ENCODE assay signal across 8 cellular contexts in genomic region chr5:177085985-177086917, GRCh38. TPM values are rescaled to one million over a fixed set of nuclear protein-coding genes. Genes with fewer than 3 reads are reported as not detected.
DNase-seq lines count a peak whose midpoint lies in the region; TF ChIP-seq lines count a peak whose summit lies in the region.

FGFR4 (plus strand) TSS chr5:177086915; CDS start chr5:177089603, 2,688 bp downstream.

- H3K27ac ChIP-seq in effector memory CD4-positive, alpha-beta T cell (ENCODE audit: insufficient read depth, low read length, poor library complexity, severe bottlenecking) = no peak within 1 kb of the TSS

- DNase-seq in GM10248 (ENCODE audit: extremely low spot score) = peak; percentile 91
- no peak for DNase-seq in HFF-Myc (ENCODE audit: extremely low read depth, low read depth)
- peak; percentile 6 for DNase-seq in NCI-H2171 treated with DMSO at 0.1 percent for 48 hours (lab: John Stamatoyannopoulos, UW)
- DNase-seq in activated CD4-positive, alpha-beta T cell treated with anti-CD3 and anti-CD28 coated beads for 48 hours = peak; percentile 71
- DNase-seq in effector memory CD4-positive, alpha-beta T cell = peak; percentile 46 to 61 (median 60)
- peak; percentile 63 for DNase-seq in mucosa of gallbladder (ENCODE audit: low spot score)
- DNase-seq in stimulated activated CD8-positive, alpha-beta memory T cell treated with anti-CD3 and anti-CD28 coated beads, Interleukin-7, amount 100 ng/mL, for 24 hours (ENCODE audit: low read depth) = peak; percentile 23
- DNase-seq in cortex of kidney (lab: John Stamatoyannopoulos, UW) = no peak

- peak within 1 kb of the TSS; percentile 41 for H3K4me3 ChIP-seq in HFF-Myc (replicated peaks; ENCODE audit: low read depth, low read length)
- H3K4me3 ChIP-seq in effector memory CD4-positive, alpha-beta T cell (ENCODE audit: insufficient read depth, low read depth, low read length, poor library complexity, severe bottlenecking) = peak within 1 kb of the TSS; percentile 62

- TF ChIP-seq CTCF in GM10248 (IDR thresholded peaks at IDR 0.05; ENCODE audit: control extremely low read depth, extremely low read depth, low read depth, missing control alignments) (no peak), HFF-Myc (IDR thresholded peaks at IDR 0.05; ENCODE audit: low read depth, low read length, missing control alignments) (no peak)

- peaks cover 10% of the 10 kb centered on the region for H3K4me1 ChIP-seq in effector memory CD4-positive, alpha-beta T cell (ENCODE audit: control insufficient read depth, insufficient read depth, low read length, poor library complexity, severe bottlenecking)

- CTCF ChIA-PET in GM10248 (lab: Yijun Ruan, JAX) = interaction anchor here (0.9 to 5.0 kb wide), 10 partner anchors 8 to 427 kb away, joined by 3 to 80 read pairs (median 6); no protein-coding TSS in a partner anchor

- no peaks in the 10 kb centered on the region for H3K27me3 ChIP-seq in effector memory CD4-positive, alpha-beta T cell (replicated peaks; ENCODE audit: control insufficient read depth, insufficient read depth, low read length, poor library complexity, severe bottlenecking)

- POLR2A ChIA-PET in GM10248 (lab: Yijun Ruan, JAX) = interaction anchor here (0.5 to 0.6 kb wide), 3 partner anchors 8 to 372 kb away, joined by 3 to 6 read pairs (median 4); no protein-coding TSS in a partner anchor

- no peaks in the 10 kb centered on the region for H3K9me3 ChIP-seq in effector memory CD4-positive, alpha-beta T cell (ENCODE audit: control insufficient read depth, low read length)

- H3K36me3 ChIP-seq in effector memory CD4-positive, alpha-beta T cell (ENCODE audit: control insufficient read depth, insufficient read depth, low read length) = no peaks in the 10 kb centered on the region

RNA-seq across cellular contexts. Expression of gene FGFR4, which starts in this region (rescaled TPM):
- 233 TPM for total RNA-seq in mucosa of gallbladder

Comparison
In these comparisons a context has a peak if more than half of its experiments do, and no peak if none do; other contexts are left out.
1. DNase-seq: peak in GM10248 (single experiment), NCI-H2171 treated with DMSO at 0.1 percent for 48 hours (single experiment), activated CD4-positive, alpha-beta T cell treated with anti-CD3 and anti-CD28 coated beads for 48 hours (single experiment), effector memory CD4-positive, alpha-beta T cell (3 of 3), mucosa of gallbladder (single experiment) and stimulated activated CD8-positive, alpha-beta memory T cell treated with anti-CD3 and anti-CD28 coated beads, Interleukin-7, amount 100 ng/mL, for 24 hours (single experiment); none in HFF-Myc (single experiment) and cortex of kidney (single experiment).